ENCODE assay signal across 18 cellular contexts in genomic region chr9:27369591-27369990, GRCh38.
DNase-seq lines count a peak whose midpoint lies in the region; FAIRE-seq and TF ChIP-seq lines count a peak whose summit lies in the region.
"Had no signal": no experiment of that assay in that cellular context is flagged by ENCODE, and none has a peak within 500 bp of the region (broad histone marks: within the 10 kb centered on the region; RNA-seq: fewer than 3 reads in every experiment).

No MANE protein-coding gene starts in this region.

- peaks cover 46% of the 10 kb centered on the region for H3K4me1 Mint-ChIP-seq in neural crest cell

- H3K9me3 ChIP-seq in NT2/D1 (ENCODE audit: insufficient read depth, low read length), result no peaks in the 10 kb centered on the region
- H3K9me3 ChIP-seq: body of pancreas had no signal

- no peak for DNase-seq in GM19239 (ENCODE audit: insufficient read length, low spot score)
- DNase-seq in NT2/D1 (ENCODE audit: low read depth, low spot score), result peak; percentile 50
- DNase-seq in epithelial cell of esophagus (ENCODE audit: low read depth), result peak; percentile 50
- DNase-seq in neural crest cell (ENCODE audit: low read depth, low spot score), result no peak
- no peak for DNase-seq in central memory CD4-positive, alpha-beta T cell
- DNase-seq in pons (ENCODE audit: low spot score), result no peak
- no peak for DNase-seq in NCI-H1105 (lab: John Stamatoyannopoulos, UW)
- DNase-seq in NCI-H524 treated with DMSO at 0.1 percent for 48 hours (lab: John Stamatoyannopoulos, UW), result no peak
- DNase-seq: body of pancreas; effector memory CD8-positive, alpha-beta T cell; foreskin fibroblast; GOT3; IMR-90; kidney; NCI-H1436 treated with DMSO at 0.1 percent for 48 hours; NCI-H345; PC-9 had no signal

- FAIRE-seq in GM19239 (lab: Jason Lieb, UNC), result peak; percentile 39
- FAIRE-seq: kidney had no signal

- H3K9me3 Mint-ChIP-seq in neural crest cell, result no peaks in the 10 kb centered on the region
- H3K9me3 Mint-ChIP-seq: effector memory CD8-positive, alpha-beta T cell; stimulated activated effector memory CD8-positive, alpha-beta T cell treated with anti-CD3 and anti-CD28 coated beads, Interleukin-12 subunit alpha, Interleukin-12 subunit beta, amount 100 ng/mL, for 72 hours had no signal

- no peaks in the 10 kb centered on the region for H3K27me3 Mint-ChIP-seq in neural crest cell (ENCODE audit: low read depth)

- peaks cover 2% of the 10 kb centered on the region for H3K36me3 Mint-ChIP-seq in neural crest cell (ENCODE audit: low read depth)
- H3K36me3 Mint-ChIP-seq: stimulated activated effector memory CD8-positive, alpha-beta T cell treated with anti-CD3 and anti-CD28 coated beads, Interleukin-12 subunit alpha, Interleukin-12 subunit beta, amount 100 ng/mL, for 72 hours had no signal

- no peaks in the 10 kb centered on the region for H3K36me3 ChIP-seq in NT2/D1 (ENCODE audit: insufficient read depth, insufficient read length, low read length)

- H3K4me1 ChIP-seq in NT2/D1 (ENCODE audit: insufficient read depth, insufficient read length), result peaks cover 6% of the 10 kb centered on the region

- H3K4me3 Mint-ChIP-seq in neural crest cell, result no peak overlapping the region
- H3K4me3 Mint-ChIP-seq: effector memory CD8-positive, alpha-beta T cell; stimulated activated effector memory CD8-positive, alpha-beta T cell treated with anti-CD3 and anti-CD28 coated beads, Interleukin-12 subunit alpha, Interleukin-12 subunit beta, amount 100 ng/mL, for 72 hours had no signal

- H3K9ac ChIP-seq in NT2/D1 (ENCODE audit: insufficient read length, low read depth), result no peak overlapping the region

- no peak for TF ChIP-seq CTCF in epithelial cell of esophagus (IDR thresholded peaks at IDR 0.05; ENCODE audit: insufficient read depth, low read depth, low read length, missing control alignments)
- no peak for TF ChIP-seq CTCF in neural crest cell (conservative IDR thresholded peaks at IDR 0.05)

- peak overlapping the region; percentile 31 for H3K27ac Mint-ChIP-seq in neural crest cell (ENCODE audit: unreplicated experiment)
- H3K27ac Mint-ChIP-seq: effector memory CD8-positive, alpha-beta T cell; stimulated activated effector memory CD8-positive, alpha-beta T cell treated with anti-CD3 and anti-CD28 coated beads, Interleukin-12 subunit alpha, Interleukin-12 subunit beta, amount 100 ng/mL, for 72 hours had no signal

- H3K4me3 ChIP-seq in NT2/D1 (ENCODE audit: insufficient read length, low read depth) (no peak overlapping the region), epithelial cell of esophagus (ENCODE audit: low read length) (no peak overlapping the region)
- H3K4me3 ChIP-seq: body of pancreas, PC-9 had no signal

- H3K27me3 ChIP-seq in NT2/D1 (ENCODE audit: insufficient read depth, insufficient read length), result no peaks in the 10 kb centered on the region
- H3K27me3 ChIP-seq: body of pancreas had no signal

Comparison
In these comparisons a context has a peak if more than half of its experiments do, and no peak if none do; other contexts are left out.
1. DNase-seq: peak in NT2/D1 (single experiment) and epithelial cell of esophagus (single experiment); none in GM19239 (single experiment), neural crest cell (single experiment), central memory CD4-positive, alpha-beta T cell (single experiment), pons (single experiment), NCI-H1105 (single experiment) and NCI-H524 treated with DMSO at 0.1 percent for 48 hours (single experiment).